ENCODE assay signal across 16 cellular contexts in the genomic region with DNA sequence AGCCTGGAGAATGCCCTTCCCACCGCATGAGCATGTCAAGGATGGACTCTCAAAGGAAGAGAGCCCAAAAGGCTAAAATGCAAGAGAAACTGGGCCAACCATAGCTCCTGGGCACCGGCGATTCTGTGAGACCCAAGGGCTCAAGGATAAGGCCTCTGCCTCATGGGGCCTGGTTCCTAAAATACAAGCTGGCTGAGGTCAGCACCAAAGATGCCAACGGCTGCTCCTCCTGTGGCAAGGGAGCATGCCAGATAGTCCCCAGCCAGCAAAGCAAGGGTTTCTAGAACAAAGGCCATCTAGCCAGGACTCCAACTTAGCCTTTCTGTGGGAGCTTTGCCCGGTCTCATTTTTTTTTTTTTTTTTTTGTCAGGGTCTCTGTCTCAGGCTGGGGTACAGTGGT. TPM values are rescaled to one million over a fixed set of nuclear protein-coding genes. Genes with fewer than 3 reads are reported as not detected.
DNase-seq lines count a peak whose midpoint lies in the region; ATAC-seq and TF ChIP-seq lines count a peak whose summit lies in the region.
"Had no signal": no experiment of that assay in that cellular context is flagged by ENCODE, and none has a peak within 500 bp of the region (broad histone marks: within the 10 kb centered on the region; RNA-seq: fewer than 3 reads in every experiment).

No MANE protein-coding gene starts in this region.

- no peaks in the 10 kb centered on the region for H3K9me3 ChIP-seq in heart left ventricle
- H3K9me3 ChIP-seq in neural progenitor cell (ENCODE audit: low read depth): no peaks in the 10 kb centered on the region
- no peaks in the 10 kb centered on the region for H3K9me3 ChIP-seq in CD8-positive, alpha-beta memory T cell (ENCODE audit: low read length)

- H3K4me3 Mint-ChIP-seq in brain (no peak overlapping the region), neural progenitor cell (peak overlapping the region; percentile 15)
- no peak overlapping the region for H3K4me3 Mint-ChIP-seq in CD8-positive, alpha-beta memory T cell

- no peak overlapping the region for H3K4me2 ChIP-seq in neural progenitor cell

- H3K9me3 Mint-ChIP-seq in brain: peaks cover 0 to 3% (median 0%) of the 10 kb centered on the region in 5 experiments
- no peaks in the 10 kb centered on the region for H3K9me3 Mint-ChIP-seq in neural progenitor cell
- H3K9me3 Mint-ChIP-seq in CD8-positive, alpha-beta memory T cell: no peaks in the 10 kb centered on the region

- intact Hi-C loops in heart left ventricle (cut with DNase I): loop anchor here in 1 of 10 donors (5.0 to 10.0 kb wide), 2 partner anchors 50 to 97 kb away; no protein-coding TSS in a partner anchor

- TF ChIP-seq CTCF in brain (conservative IDR thresholded peaks at IDR 0.05) (no peak), heart left ventricle (IDR thresholded peaks at IDR 0.05) (no peak), neural progenitor cell (IDR thresholded peaks at IDR 0.05) (no peak)

- ATAC-seq in heart left ventricle: peak; percentile 66 to 86 (median 79)
- ATAC-seq in HG03354 (IDR thresholded peaks at IDR 0.05; ENCODE audit: poor library complexity, severe bottlenecking, unreplicated experiment): no peak
- ATAC-seq: HCT116, K562 had no signal

- no peak for TF ChIP-seq POLR2A in heart left ventricle (IDR thresholded peaks at IDR 0.05)

- H3K27ac Mint-ChIP-seq in brain: peak overlapping the region; percentile 36 to 84 (median 70)
- peak overlapping the region; percentile 63 for H3K27ac Mint-ChIP-seq in neural progenitor cell
- no peak overlapping the region for H3K27ac Mint-ChIP-seq in CD8-positive, alpha-beta memory T cell

- H3K36me3 ChIP-seq in heart left ventricle: peaks cover 2 to 90% (median 33%) of the 10 kb centered on the region in 9 donors
- H3K36me3 ChIP-seq in neural progenitor cell: no peaks in the 10 kb centered on the region
- H3K36me3 ChIP-seq in CD8-positive, alpha-beta memory T cell (ENCODE audit: insufficient read depth, low read length): no peaks in the 10 kb centered on the region

- peaks cover 6% of the 10 kb centered on the region for H3K27me3 Mint-ChIP-seq in brain
- peaks cover 4% of the 10 kb centered on the region for H3K27me3 Mint-ChIP-seq in neural progenitor cell (ENCODE audit: insufficient read depth, low read depth)
- H3K27me3 Mint-ChIP-seq in CD8-positive, alpha-beta memory T cell: peaks cover 0 to 9% of the 10 kb centered on the region in 2 donors

- WGBS in heart left ventricle, 4 donors: 45 to 56% (median 53%) methylated on average over 5 of the region's 5 CpGs

- H3K79me2 ChIP-seq in neural progenitor cell (ENCODE audit: low read depth): peaks cover 82% of the 10 kb centered on the region

- peak overlapping the region in 10 of 12 donors; percentile 0 to 73 (median 51) for H3K27ac ChIP-seq in heart left ventricle
- no peak overlapping the region for H3K27ac ChIP-seq in neural progenitor cell
- H3K27ac ChIP-seq in temporal lobe (ENCODE audit: low read depth, low read length): peak overlapping the region; percentile 88
- H3K27ac ChIP-seq in CD8-positive, alpha-beta memory T cell (ENCODE audit: low read depth, low read length): no peak overlapping the region

- POLR2A ChIA-PET in CD8-positive, alpha-beta memory T cell (lab: Charles Lee): no interaction called here

- H3K36me3 Mint-ChIP-seq in brain (peaks cover 54% of the 10 kb centered on the region), neural progenitor cell (peaks cover 26% of the 10 kb centered on the region)
- H3K36me3 Mint-ChIP-seq in CD8-positive, alpha-beta memory T cell: no peaks in the 10 kb centered on the region

- no peaks in the 10 kb centered on the region for H3K27me3 ChIP-seq in heart left ventricle
- H3K27me3 ChIP-seq in neural progenitor cell: no peaks in the 10 kb centered on the region
- no peaks in the 10 kb centered on the region for H3K27me3 ChIP-seq in CD8-positive, alpha-beta memory T cell (ENCODE audit: insufficient read depth, low read length, poor library complexity, severe bottlenecking)

- H3K9ac ChIP-seq in neural progenitor cell: no peak overlapping the region

- H4K20me1 ChIP-seq in neural progenitor cell (ENCODE audit: low read depth): peaks cover 4% of the 10 kb centered on the region

- DNase-seq in heart left ventricle (peak in 3 of 5 donors; percentile 41 to 72 (median 69)), neural progenitor cell (ENCODE audit: low spot score) (no peak), NCI-H446 (lab: John Stamatoyannopoulos, UW) (no peak)
- no peak for DNase-seq in CD8-positive, alpha-beta memory T cell
- DNase-seq: EL; NCI-H1417 treated with DMSO at 0.1 percent for 48 hours; NCI-H1930; NCI-H446 treated with DMSO at 0.1 percent for 48 hours; NK-92 treated with Interleukin-12 subunit alpha and Interleukin-12 subunit beta, amount 100 ng/mL, for 24 hours; OCI-M1; RPMI8226 had no signal

- H3K4me3 ChIP-seq in heart left ventricle (no peak overlapping the region), neural progenitor cell (no peak overlapping the region)
- no peak overlapping the region for H3K4me3 ChIP-seq in CD8-positive, alpha-beta memory T cell (ENCODE audit: low read length)
- H3K4me3 ChIP-seq: K562 had no signal

- peaks cover 46% of the 10 kb centered on the region for H3F3A ChIP-seq in neural progenitor cell (ENCODE audit: low read depth)

- no peak overlapping the region for H2AFZ ChIP-seq in neural progenitor cell (replicated peaks)

- H3K4me1 ChIP-seq in heart left ventricle (peaks cover 0 to 74% (median 37%) of the 10 kb centered on the region in 12 donors), neural progenitor cell (peaks cover 35% of the 10 kb centered on the region)
- no peaks in the 10 kb centered on the region for H3K4me1 ChIP-seq in CD8-positive, alpha-beta memory T cell (ENCODE audit: insufficient read depth, low read length)

- CTCF ChIA-PET in CD8-positive, alpha-beta memory T cell (lab: Charles Lee): no interaction called here

- H3K4me1 Mint-ChIP-seq in brain (peaks cover 53% of the 10 kb centered on the region), neural progenitor cell (peaks cover 50% of the 10 kb centered on the region)
- H3K4me1 Mint-ChIP-seq in CD8-positive, alpha-beta memory T cell: no peaks in the 10 kb centered on the region

RNA-seq across cellular contexts. Expression of a gene that starts 20.1 kb away (rescaled TPM):
- polyA plus RNA-seq in brain (ENCODE audit: insufficient read depth, low read depth, low replicate concordance) (351 TPM), heart left ventricle (10 to 100 TPM; 43.0 to 97.5 TPM)
- total RNA-seq in heart left ventricle (100 to 1,000 TPM in 1 of 9 donors, 10 to 100 TPM in 8; 54.7 to 104 (median 77.9) TPM), neural progenitor cell (ENCODE audit: low replicate concordance) (21.1 and 32.2 TPM in 2 replicates), temporal lobe (37.9 TPM)
- total RNA-seq in CD8-positive, alpha-beta memory T cell: under 1 TPM in 1 of 2 experiments, not detected in 1; 0.11 TPM
- 0.29 TPM for polyA plus RNA-seq in CD8-positive, alpha-beta memory T cell

Comparison
In these comparisons a context has a peak if more than half of its experiments do, and no peak if none do; other contexts are left out.
1. H3K27ac Mint-ChIP-seq: peak in brain (5 of 5) and neural progenitor cell (single experiment); none in CD8-positive, alpha-beta memory T cell (0 of 8).
2. DNase-seq: peak in heart left ventricle (3 of 5); none in neural progenitor cell (single experiment), NCI-H446 (0 of 2) and CD8-positive, alpha-beta memory T cell (0 of 5).
3. H3K27ac ChIP-seq: peak in heart left ventricle (10 of 12) and temporal lobe (single experiment); none in neural progenitor cell (single experiment) and CD8-positive, alpha-beta memory T cell (single experiment).
4. RNA of a gene that starts 20.1 kb away (total RNA-seq): 54.7 to 104 TPM in heart left ventricle, 37.9 TPM in temporal lobe (single experiment) and 21.1 to 32.2 TPM in neural progenitor cell; 0.11 TPM in CD8-positive, alpha-beta memory T cell; every median in the first group is over 10 times any median in the second.